In the genomic region with DNA sequence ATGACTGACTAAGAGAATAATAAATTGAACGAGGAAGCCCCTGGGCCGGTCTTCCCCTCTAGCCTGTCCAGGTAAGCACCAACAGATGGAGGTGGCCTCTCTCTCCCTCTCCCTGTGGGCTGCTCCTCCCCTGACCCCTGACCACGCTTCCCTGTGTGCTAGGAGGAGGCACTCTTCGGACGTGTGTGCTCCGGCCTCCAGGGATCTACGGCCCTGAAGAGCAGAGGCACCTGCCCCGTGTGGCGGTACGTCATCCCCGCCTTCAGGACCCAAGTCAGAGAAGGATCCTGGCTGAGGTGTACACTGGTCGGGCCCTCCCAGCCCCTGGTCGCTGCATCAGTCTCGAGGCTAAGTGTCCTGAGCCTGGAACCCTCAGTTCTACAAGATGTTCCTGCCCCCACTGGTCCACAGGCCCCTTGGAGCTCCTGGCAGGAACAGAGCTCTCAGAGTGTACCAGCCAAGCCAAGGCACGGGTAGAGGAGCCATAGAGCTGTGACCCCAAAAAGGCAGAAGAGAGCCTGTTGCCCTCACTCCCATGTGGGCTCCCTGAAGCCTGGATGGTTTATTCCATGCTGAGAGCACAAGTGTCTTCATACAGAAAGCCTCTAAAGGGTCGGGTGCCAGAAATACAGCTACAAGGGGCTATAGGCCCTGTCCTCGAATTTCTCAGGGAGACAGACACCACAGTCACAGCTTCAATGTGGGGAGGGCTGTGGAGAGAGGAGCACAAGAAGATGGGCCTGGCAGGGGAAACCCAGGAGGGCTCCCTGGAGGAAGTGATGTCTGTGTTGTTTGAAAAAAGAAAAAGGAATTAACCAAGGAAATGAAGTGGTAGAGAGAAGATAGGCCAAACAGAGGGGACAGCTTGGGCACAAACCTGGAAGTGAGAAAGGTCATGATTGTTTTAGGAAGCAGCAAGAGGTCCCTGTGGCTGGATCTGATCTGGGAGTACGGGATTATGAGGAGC, we compare ENCODE assay signal across 1 cellular context.
TF ChIP-seq lines count a peak whose summit lies in the region.

No MANE protein-coding gene starts in this region.

TF ChIP-seq in HepG2, 621 proteins besides CTCF, POLR2A, EP300 and RAD21 (continued from another document):
- TF ChIP-seq, protein P1, sequence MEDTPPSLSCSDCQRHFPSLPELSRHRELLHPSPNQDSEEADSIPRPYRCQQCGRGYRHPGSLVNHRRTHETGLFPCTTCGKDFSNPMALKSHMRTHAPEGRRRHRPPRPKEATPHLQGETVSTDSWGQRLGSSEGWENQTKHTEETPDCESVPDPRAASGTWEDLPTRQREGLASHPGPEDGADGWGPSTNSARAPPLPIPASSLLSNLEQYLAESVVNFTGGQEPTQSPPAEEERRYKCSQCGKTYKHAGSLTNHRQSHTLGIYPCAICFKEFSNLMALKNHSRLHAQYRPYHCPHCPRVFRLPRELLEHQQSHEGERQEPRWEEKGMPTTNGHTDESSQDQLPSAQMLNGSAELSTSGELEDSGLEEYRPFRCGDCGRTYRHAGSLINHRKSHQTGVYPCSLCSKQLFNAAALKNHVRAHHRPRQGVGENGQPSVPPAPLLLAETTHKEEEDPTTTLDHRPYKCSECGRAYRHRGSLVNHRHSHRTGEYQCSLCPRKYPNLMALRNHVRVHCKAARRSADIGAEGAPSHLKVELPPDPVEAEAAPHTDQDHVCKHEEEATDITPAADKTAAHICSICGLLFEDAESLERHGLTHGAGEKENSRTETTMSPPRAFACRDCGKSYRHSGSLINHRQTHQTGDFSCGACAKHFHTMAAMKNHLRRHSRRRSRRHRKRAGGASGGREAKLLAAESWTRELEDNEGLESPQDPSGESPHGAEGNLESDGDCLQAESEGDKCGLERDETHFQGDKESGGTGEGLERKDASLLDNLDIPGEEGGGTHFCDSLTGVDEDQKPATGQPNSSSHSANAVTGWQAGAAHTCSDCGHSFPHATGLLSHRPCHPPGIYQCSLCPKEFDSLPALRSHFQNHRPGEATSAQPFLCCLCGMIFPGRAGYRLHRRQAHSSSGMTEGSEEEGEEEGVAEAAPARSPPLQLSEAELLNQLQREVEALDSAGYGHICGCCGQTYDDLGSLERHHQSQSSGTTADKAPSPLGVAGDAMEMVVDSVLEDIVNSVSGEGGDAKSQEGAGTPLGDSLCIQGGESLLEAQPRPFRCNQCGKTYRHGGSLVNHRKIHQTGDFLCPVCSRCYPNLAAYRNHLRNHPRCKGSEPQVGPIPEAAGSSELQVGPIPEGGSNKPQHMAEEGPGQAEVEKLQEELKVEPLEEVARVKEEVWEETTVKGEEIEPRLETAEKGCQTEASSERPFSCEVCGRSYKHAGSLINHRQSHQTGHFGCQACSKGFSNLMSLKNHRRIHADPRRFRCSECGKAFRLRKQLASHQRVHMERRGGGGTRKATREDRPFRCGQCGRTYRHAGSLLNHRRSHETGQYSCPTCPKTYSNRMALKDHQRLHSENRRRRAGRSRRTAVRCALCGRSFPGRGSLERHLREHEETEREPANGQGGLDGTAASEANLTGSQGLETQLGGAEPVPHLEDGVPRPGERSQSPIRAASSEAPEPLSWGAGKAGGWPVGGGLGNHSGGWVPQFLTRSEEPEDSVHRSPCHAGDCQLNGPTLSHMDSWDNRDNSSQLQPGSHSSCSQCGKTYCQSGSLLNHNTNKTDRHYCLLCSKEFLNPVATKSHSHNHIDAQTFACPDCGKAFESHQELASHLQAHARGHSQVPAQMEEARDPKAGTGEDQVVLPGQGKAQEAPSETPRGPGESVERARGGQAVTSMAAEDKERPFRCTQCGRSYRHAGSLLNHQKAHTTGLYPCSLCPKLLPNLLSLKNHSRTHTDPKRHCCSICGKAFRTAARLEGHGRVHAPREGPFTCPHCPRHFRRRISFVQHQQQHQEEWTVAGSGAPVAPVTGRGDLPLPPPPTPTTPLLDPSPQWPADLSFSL (CRISPR knock-in tag; IDR thresholded peaks at IDR 0.05) = no peak
- no peak for TF ChIP-seq HOXA5 (CRISPR knock-in tag; IDR thresholded peaks at IDR 0.05)
- TF ChIP-seq GLI4 (CRISPR knock-in tag; IDR thresholded peaks at IDR 0.05; ENCODE audit: borderline replicate concordance) = no peak
- TF ChIP-seq TGIF2 (CRISPR knock-in tag; IDR thresholded peaks at IDR 0.05) = no peak
- TF ChIP-seq, protein P2, sequence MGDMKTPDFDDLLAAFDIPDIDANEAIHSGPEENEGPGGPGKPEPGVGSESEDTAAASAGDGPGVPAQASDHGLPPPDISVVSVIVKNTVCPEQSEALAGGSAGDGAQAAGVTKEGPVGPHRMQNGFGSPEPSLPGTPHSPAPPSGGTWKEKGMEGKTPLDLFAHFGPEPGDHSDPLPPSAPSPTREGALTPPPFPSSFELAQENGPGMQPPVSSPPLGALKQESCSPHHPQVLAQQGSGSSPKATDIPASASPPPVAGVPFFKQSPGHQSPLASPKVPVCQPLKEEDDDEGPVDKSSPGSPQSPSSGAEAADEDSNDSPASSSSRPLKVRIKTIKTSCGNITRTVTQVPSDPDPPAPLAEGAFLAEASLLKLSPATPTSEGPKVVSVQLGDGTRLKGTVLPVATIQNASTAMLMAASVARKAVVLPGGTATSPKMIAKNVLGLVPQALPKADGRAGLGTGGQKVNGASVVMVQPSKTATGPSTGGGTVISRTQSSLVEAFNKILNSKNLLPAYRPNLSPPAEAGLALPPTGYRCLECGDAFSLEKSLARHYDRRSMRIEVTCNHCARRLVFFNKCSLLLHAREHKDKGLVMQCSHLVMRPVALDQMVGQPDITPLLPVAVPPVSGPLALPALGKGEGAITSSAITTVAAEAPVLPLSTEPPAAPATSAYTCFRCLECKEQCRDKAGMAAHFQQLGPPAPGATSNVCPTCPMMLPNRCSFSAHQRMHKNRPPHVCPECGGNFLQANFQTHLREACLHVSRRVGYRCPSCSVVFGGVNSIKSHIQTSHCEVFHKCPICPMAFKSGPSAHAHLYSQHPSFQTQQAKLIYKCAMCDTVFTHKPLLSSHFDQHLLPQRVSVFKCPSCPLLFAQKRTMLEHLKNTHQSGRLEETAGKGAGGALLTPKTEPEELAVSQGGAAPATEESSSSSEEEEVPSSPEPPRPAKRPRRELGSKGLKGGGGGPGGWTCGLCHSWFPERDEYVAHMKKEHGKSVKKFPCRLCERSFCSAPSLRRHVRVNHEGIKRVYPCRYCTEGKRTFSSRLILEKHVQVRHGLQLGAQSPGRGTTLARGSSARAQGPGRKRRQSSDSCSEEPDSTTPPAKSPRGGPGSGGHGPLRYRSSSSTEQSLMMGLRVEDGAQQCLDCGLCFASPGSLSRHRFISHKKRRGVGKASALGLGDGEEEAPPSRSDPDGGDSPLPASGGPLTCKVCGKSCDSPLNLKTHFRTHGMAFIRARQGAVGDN (CRISPR knock-in tag; IDR thresholded peaks at IDR 0.05) = peak; percentile 35
- TF ChIP-seq, protein P3, sequence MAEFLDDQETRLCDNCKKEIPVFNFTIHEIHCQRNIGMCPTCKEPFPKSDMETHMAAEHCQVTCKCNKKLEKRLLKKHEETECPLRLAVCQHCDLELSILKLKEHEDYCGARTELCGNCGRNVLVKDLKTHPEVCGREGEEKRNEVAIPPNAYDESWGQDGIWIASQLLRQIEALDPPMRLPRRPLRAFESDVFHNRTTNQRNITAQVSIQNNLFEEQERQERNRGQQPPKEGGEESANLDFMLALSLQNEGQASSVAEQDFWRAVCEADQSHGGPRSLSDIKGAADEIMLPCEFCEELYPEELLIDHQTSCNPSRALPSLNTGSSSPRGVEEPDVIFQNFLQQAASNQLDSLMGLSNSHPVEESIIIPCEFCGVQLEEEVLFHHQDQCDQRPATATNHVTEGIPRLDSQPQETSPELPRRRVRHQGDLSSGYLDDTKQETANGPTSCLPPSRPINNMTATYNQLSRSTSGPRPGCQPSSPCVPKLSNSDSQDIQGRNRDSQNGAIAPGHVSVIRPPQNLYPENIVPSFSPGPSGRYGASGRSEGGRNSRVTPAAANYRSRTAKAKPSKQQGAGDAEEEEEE (CRISPR knock-in tag; IDR thresholded peaks at IDR 0.05; ENCODE audit: borderline replicate concordance) = no peak
- TF ChIP-seq ZNF891 (CRISPR knock-in tag; IDR thresholded peaks at IDR 0.05) = peak; percentile 49; the same call in 1 of the 2 replicates
- no peak for TF ChIP-seq TOE1 (CRISPR knock-in tag; IDR thresholded peaks at IDR 0.05)
- no peak for TF ChIP-seq NFE2L2 (IDR thresholded peaks at IDR 0.05; ENCODE audit: low read length)
- TF ChIP-seq NAIF1 (CRISPR knock-in tag; IDR thresholded peaks at IDR 0.05; ENCODE audit: borderline replicate concordance) = no peak
- no peak for TF ChIP-seq ZNF501 (CRISPR knock-in tag; IDR thresholded peaks at IDR 0.05)
- TF ChIP-seq, protein P4, sequence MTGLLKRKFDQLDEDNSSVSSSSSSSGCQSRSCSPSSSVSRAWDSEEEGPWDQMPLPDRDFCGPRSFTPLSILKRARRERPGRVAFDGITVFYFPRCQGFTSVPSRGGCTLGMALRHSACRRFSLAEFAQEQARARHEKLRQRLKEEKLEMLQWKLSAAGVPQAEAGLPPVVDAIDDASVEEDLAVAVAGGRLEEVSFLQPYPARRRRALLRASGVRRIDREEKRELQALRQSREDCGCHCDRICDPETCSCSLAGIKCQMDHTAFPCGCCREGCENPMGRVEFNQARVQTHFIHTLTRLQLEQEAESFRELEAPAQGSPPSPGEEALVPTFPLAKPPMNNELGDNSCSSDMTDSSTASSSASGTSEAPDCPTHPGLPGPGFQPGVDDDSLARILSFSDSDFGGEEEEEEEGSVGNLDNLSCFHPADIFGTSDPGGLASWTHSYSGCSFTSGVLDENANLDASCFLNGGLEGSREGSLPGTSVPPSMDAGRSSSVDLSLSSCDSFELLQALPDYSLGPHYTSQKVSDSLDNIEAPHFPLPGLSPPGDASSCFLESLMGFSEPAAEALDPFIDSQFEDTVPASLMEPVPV (CRISPR knock-in tag; IDR thresholded peaks at IDR 0.05) = no peak
- TF ChIP-seq, protein P5, sequence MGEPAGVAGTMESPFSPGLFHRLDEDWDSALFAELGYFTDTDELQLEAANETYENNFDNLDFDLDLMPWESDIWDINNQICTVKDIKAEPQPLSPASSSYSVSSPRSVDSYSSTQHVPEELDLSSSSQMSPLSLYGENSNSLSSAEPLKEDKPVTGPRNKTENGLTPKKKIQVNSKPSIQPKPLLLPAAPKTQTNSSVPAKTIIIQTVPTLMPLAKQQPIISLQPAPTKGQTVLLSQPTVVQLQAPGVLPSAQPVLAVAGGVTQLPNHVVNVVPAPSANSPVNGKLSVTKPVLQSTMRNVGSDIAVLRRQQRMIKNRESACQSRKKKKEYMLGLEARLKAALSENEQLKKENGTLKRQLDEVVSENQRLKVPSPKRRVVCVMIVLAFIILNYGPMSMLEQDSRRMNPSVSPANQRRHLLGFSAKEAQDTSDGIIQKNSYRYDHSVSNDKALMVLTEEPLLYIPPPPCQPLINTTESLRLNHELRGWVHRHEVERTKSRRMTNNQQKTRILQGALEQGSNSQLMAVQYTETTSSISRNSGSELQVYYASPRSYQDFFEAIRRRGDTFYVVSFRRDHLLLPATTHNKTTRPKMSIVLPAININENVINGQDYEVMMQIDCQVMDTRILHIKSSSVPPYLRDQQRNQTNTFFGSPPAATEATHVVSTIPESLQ (CRISPR knock-in tag; conservative IDR thresholded peaks at IDR 0.05) = no peak
- no peak for TF ChIP-seq ZNF709 (CRISPR knock-in tag; IDR thresholded peaks at IDR 0.05)
- no peak for TF ChIP-seq KLF12 (CRISPR knock-in tag; IDR thresholded peaks at IDR 0.05; ENCODE audit: borderline replicate concordance)
- no peak for TF ChIP-seq SAFB2 (CRISPR knock-in tag; IDR thresholded peaks at IDR 0.05; ENCODE audit: borderline replicate concordance, low read depth)
- no peak for TF ChIP-seq ZMYM2 (CRISPR knock-in tag; IDR thresholded peaks at IDR 0.05)
- no peak for TF ChIP-seq ZNF510 (CRISPR knock-in tag; IDR thresholded peaks at IDR 0.05; ENCODE audit: low read depth)
- TF ChIP-seq NRL (CRISPR knock-in tag; IDR thresholded peaks at IDR 0.05; ENCODE audit: borderline replicate concordance) = peak; percentile 62; the same call in 1 of the 2 replicates
- TF ChIP-seq, protein P6, sequence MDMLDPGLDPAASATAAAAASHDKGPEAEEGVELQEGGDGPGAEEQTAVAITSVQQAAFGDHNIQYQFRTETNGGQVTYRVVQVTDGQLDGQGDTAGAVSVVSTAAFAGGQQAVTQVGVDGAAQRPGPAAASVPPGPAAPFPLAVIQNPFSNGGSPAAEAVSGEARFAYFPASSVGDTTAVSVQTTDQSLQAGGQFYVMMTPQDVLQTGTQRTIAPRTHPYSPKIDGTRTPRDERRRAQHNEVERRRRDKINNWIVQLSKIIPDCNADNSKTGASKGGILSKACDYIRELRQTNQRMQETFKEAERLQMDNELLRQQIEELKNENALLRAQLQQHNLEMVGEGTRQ (IDR thresholded peaks at IDR 0.05; ENCODE audit: low read depth, low read length) = no peak
- TF ChIP-seq, protein P6 (CRISPR knock-in tag; IDR thresholded peaks at IDR 0.05; ENCODE audit: borderline replicate concordance) = no peak
- no peak for TF ChIP-seq CREM (IDR thresholded peaks at IDR 0.05)
- no peak for TF ChIP-seq CREM (CRISPR knock-in tag; IDR thresholded peaks at IDR 0.05)
- TF ChIP-seq, protein P7, sequence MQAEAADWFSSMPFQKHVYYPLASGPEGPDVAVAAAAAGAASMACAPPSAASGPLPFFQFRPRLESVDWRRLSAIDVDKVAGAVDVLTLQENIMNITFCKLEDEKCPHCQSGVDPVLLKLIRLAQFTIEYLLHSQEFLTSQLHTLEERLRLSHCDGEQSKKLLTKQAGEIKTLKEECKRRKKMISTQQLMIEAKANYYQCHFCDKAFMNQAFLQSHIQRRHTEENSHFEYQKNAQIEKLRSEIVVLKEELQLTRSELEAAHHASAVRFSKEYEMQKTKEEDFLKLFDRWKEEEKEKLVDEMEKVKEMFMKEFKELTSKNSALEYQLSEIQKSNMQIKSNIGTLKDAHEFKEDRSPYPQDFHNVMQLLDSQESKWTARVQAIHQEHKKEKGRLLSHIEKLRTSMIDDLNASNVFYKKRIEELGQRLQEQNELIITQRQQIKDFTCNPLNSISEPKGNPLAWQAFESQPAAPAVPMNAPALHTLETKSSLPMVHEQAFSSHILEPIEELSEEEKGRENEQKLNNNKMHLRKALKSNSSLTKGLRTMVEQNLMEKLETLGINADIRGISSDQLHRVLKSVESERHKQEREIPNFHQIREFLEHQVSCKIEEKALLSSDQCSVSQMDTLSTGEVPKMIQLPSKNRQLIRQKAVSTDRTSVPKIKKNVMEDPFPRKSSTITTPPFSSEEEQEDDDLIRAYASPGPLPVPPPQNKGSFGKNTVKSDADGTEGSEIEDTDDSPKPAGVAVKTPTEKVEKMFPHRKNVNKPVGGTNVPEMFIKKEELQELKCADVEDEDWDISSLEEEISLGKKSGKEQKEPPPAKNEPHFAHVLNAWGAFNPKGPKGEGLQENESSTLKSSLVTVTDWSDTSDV (CRISPR knock-in tag; IDR thresholded peaks at IDR 0.05) = 0 out of 2 replicates have a peak, but pooled peaks have one; percentile 23
- peak; percentile 49; the same call in 1 of the 2 replicates for TF ChIP-seq ZMYM3 (CRISPR knock-in tag; IDR thresholded peaks at IDR 0.05)
- TF ChIP-seq ZNF274 (CRISPR knock-in tag; IDR thresholded peaks at IDR 0.05) = peak; percentile 73; the same call in 1 of the 2 replicates
